8 cellular contexts compared by ENCODE assay signal in genomic region chr16:53703590-53704444, GRCh38. TPM values are rescaled to one million over a fixed set of nuclear protein-coding genes. Genes with fewer than 3 reads are reported as not detected.
DNase-seq lines count a peak whose midpoint lies in the region; FAIRE-seq and TF ChIP-seq lines count a peak whose summit lies in the region.

Gene FTO, plus strand, starts transcription at chr16:53704156.
Gene RPGRIP1L, minus strand, starts transcription at chr16:53703859. Its CDS starts 3,136 bp downstream, at chr16:53700723.

- peak within 1 kb of the TSS; percentile 77 for H2AFZ ChIP-seq in Loucy (ENCODE audit: low read length)
- peak within 1 kb of the TSS; percentile 80 for H2AFZ ChIP-seq in neural cell (ENCODE audit: low read depth, low read length)

- no peaks in the 10 kb centered on the region for H3K9me3 ChIP-seq in Loucy (ENCODE audit: insufficient read depth, low read depth, low read length)
- no peaks in the 10 kb centered on the region for H3K9me3 ChIP-seq in neural cell (ENCODE audit: low read length)
- H3K9me3 ChIP-seq in stomach: no peaks in the 10 kb centered on the region

- H3K4me1 ChIP-seq in Loucy (ENCODE audit: insufficient read depth, low read length, poor library complexity, severe bottlenecking) (peaks cover 27% of the 10 kb centered on the region), stomach (peaks cover 0 to 23% (median 20%) of the 10 kb centered on the region in 4 donors)

- no peaks in the 10 kb centered on the region for H4K20me1 ChIP-seq in Loucy (ENCODE audit: insufficient read depth, low read length, poor library complexity, severe bottlenecking)
- H4K20me1 ChIP-seq in neural cell (ENCODE audit: insufficient read depth): no peaks in the 10 kb centered on the region

- peak within 1 kb of the TSS; percentile 89 for H3K4me2 ChIP-seq in Loucy (ENCODE audit: low read depth, low read length, poor library complexity, severe bottlenecking)
- peak within 1 kb of the TSS; percentile 96 for H3K4me2 ChIP-seq in neural cell (ENCODE audit: low read length)

- TF ChIP-seq POLR2A in H54 (IDR thresholded peaks at IDR 0.05; ENCODE audit: low read depth, low read length) (peak; percentile 34), Raji (IDR thresholded peaks at IDR 0.05; ENCODE audit: insufficient read depth, low read depth, low read length) (peak; percentile 58), stomach (IDR thresholded peaks at IDR 0.05) (no peak)

- whole genome bisulfite sequencing in stomach, 5 donors: 0 to 1% (median 1%) methylated on average over 39 to 57 of the region's 57 CpGs

- TF ChIP-seq CTCF in Loucy (conservative IDR thresholded peaks at IDR 0.05; ENCODE audit: low read length): no peak
- no peak for TF ChIP-seq CTCF in fibroblast of villous mesenchyme (IDR thresholded peaks at IDR 0.05; ENCODE audit: insufficient read depth, low read depth, low read length)
- peak; percentile 59 for TF ChIP-seq CTCF in neural cell (IDR thresholded peaks at IDR 0.05; ENCODE audit: poor library complexity, severe bottlenecking)
- TF ChIP-seq CTCF in stomach (IDR thresholded peaks at IDR 0.05): peak in 5 of 7 experiments; percentile 15 to 48 (median 24)

- peak within 1 kb of the TSS; percentile 58 for H3K27ac ChIP-seq in neural cell (ENCODE audit: low read length)
- peak within 1 kb of the TSS; percentile 45 to 86 (median 74) for H3K27ac ChIP-seq in stomach

- DNase-seq in ELF-1 (ENCODE audit: low read depth, low spot score): peak; percentile 100
- DNase-seq in H54 (ENCODE audit: insufficient read length, low spot score): peak; percentile 74
- DNase-seq in activated effector memory CD4-positive, alpha-beta T cell treated with anti-CD3 and anti-CD28 coated beads, Interleukin-2, amount 50 U/mL, for 16 hours: peak; percentile 99
- DNase-seq in fibroblast of villous mesenchyme (ENCODE audit: low read depth): peak; percentile 99
- peak; percentile 99 for DNase-seq in stomach

- peaks cover 45% of the 10 kb centered on the region for H3K79me2 ChIP-seq in Loucy (ENCODE audit: insufficient read depth, low read length)
- H3K79me2 ChIP-seq in neural cell (replicated peaks; ENCODE audit: insufficient read depth, low read length): peaks cover 38% of the 10 kb centered on the region

- H3K4me3 ChIP-seq in Loucy (ENCODE audit: low read length, poor library complexity, severe bottlenecking): peak within 1 kb of the TSS; percentile 87
- peak within 1 kb of the TSS; percentile 80 for H3K4me3 ChIP-seq in fibroblast of villous mesenchyme (ENCODE audit: low read depth, low read length)
- H3K4me3 ChIP-seq in neural cell (ENCODE audit: low read length): peak within 1 kb of the TSS; percentile 78
- peak within 1 kb of the TSS; percentile 61 to 96 (median 85) for H3K4me3 ChIP-seq in stomach

- TF ChIP-seq EP300 in neural cell (conservative IDR thresholded peaks at IDR 0.05; ENCODE audit: poor library complexity, severe bottlenecking) (peak; percentile 48), stomach (IDR thresholded peaks at IDR 0.05) (no peak)

- H3K9ac ChIP-seq in Loucy (ENCODE audit: low read depth, low read length, poor library complexity, severe bottlenecking) (peak within 1 kb of the TSS; percentile 72), neural cell (ENCODE audit: low read length) (peak within 1 kb of the TSS; percentile 78)

- H3K36me3 ChIP-seq in Loucy (ENCODE audit: insufficient read depth, low read length) (no peaks in the 10 kb centered on the region), neural cell (ENCODE audit: insufficient read depth, low read length) (no peaks in the 10 kb centered on the region), stomach (no peaks in the 10 kb centered on the region)

- no peaks in the 10 kb centered on the region for H3K9me2 ChIP-seq in Loucy (replicated peaks; ENCODE audit: low read depth, low read length)
- H3K9me2 ChIP-seq in neural cell (ENCODE audit: insufficient read depth, low read length): no peaks in the 10 kb centered on the region

- H3F3A ChIP-seq in Loucy (ENCODE audit: low read depth) (no peaks in the 10 kb centered on the region; the same call in 1 of the 2 replicates), neural cell (ENCODE audit: insufficient read depth, low read length, poor library complexity, severe bottlenecking) (no peaks in the 10 kb centered on the region)

- intact Hi-C loops in stomach (cut with DNase I; ENCODE audit: low total_unique reads): no loop called here

- no peaks in the 10 kb centered on the region for H3K27me3 ChIP-seq in Loucy (ENCODE audit: insufficient read depth, low read length, poor library complexity, severe bottlenecking)
- no peaks in the 10 kb centered on the region for H3K27me3 ChIP-seq in neural cell (ENCODE audit: insufficient read depth, low read depth, low read length)
- no peaks in the 10 kb centered on the region for H3K27me3 ChIP-seq in stomach

- peak; percentile 23 for TF ChIP-seq RAD21 in neural cell (conservative IDR thresholded peaks at IDR 0.05)

- FAIRE-seq in H54 (lab: Jason Lieb, UNC): peak; percentile 91

TF ChIP-seq in neural cell, 6 proteins besides CTCF, POLR2A, EP300 and RAD21:
- TF ChIP-seq EZH2 (IDR thresholded peaks at IDR 0.05; ENCODE audit: borderline replicate concordance, insufficient read depth, low read length, poor library complexity, severe bottlenecking) (no peak), POLR2AphosphoS5 (IDR thresholded peaks at IDR 0.05) (peak; percentile 70), TAF1 (IDR thresholded peaks at IDR 0.05; ENCODE audit: low read depth) (no peak), SMC3 (conservative IDR thresholded peaks at IDR 0.05; ENCODE audit: poor library complexity) (no peak), MXI1 (conservative IDR thresholded peaks at IDR 0.05; ENCODE audit: poor library complexity, severe bottlenecking) (peak; percentile 97), REST (IDR thresholded peaks at IDR 0.05; ENCODE audit: borderline replicate concordance) (no peak)

RNA-seq across cellular contexts. Expression of gene FTO, which starts in this region (rescaled TPM):
- total RNA-seq in fibroblast of villous mesenchyme (101 and 157 TPM in 2 replicates), stomach (10 to 100 TPM; 19.4 to 88.7 (median 40.2) TPM)
- polyA plus RNA-seq in neural cell (80.1 and 83.0 TPM in 2 replicates), stomach (10 to 100 TPM in 2 of 3 donors, 1 to 10 TPM in 1; 9.3 to 18.8 (median 16.3) TPM)
- 166 and 196 TPM in 2 replicates for polyA minus RNA-seq in neural cell

RNA-seq across cellular contexts. Expression of gene RPGRIP1L, which starts in this region (rescaled TPM):
- total RNA-seq in fibroblast of villous mesenchyme (12.6 and 22.0 TPM in 2 replicates), stomach (1 to 10 TPM in 4 of 5 donors, not detected in 1; 1.3 to 6.8 (median 3.0) TPM)
- polyA plus RNA-seq in neural cell (21.3 and 24.6 TPM in 2 replicates), stomach (1 to 10 TPM; 1.1 to 1.9 (median 1.4) TPM)
- 41.1 and 50.7 TPM in 2 replicates for polyA minus RNA-seq in neural cell

Comparison
In these comparisons a context has a peak if more than half of its experiments do, and no peak if none do; other contexts are left out.
1. Peak in every context shown above with its lines: DNase-seq, H3K4me3 ChIP-seq and H3K27ac ChIP-seq.
2. POLR2A ChIP-seq: peak in H54 (single experiment) and Raji (single experiment); none in stomach (0 of 4).
3. CTCF ChIP-seq: peak in neural cell (single experiment) and stomach (5 of 7); none in Loucy (single experiment) and fibroblast of villous mesenchyme (single experiment).